In genomic region chr4:143230683-143231082, GRCh38 we compare ENCODE assay signal across 30 cellular contexts. TPM values are rescaled to one million over a fixed set of nuclear protein-coding genes. Genes with fewer than 3 reads are reported as not detected.
A peak's percentile ranks its signal among the peaks of the same experiment; 100 is the strongest.
DNase-seq lines count a peak whose midpoint lies in the region; ATAC-seq and TF ChIP-seq lines count a peak whose summit lies in the region.
"Had no signal": no experiment of that assay in that cellular context is flagged by ENCODE, and none has a peak within 500 bp of the region (broad histone marks: within the 10 kb centered on the region; RNA-seq: fewer than 3 reads in every experiment).

No MANE protein-coding gene starts in this region.

- DNase-seq in GM13976 (ENCODE audit: low spot score) (peak; percentile 9), NOMO-1 treated with dmso at 0.1 percent for 144 hours (lab: John Stamatoyannopoulos, UW; ENCODE audit: unreplicated experiment) (peak; percentile 9), sciatic nerve (ENCODE audit: low spot score) (no peak), vagina (ENCODE audit: extremely low spot score in 2 of 2) (no peak)
- DNase-seq in activated CD8-positive, alpha-beta T cell treated with anti-CD3 and anti-CD28 coated beads for 36 hours, result no peak
- no peak for DNase-seq in activated naive CD4-positive, alpha-beta T cell (lab: John Stamatoyannopoulos, UW)
- DNase-seq: ACHN; activated B cell treated with CpG ODN at 0.5 μM for 24 hours; activated CD4-positive, alpha-beta T cell treated with anti-CD3 and anti-CD28 coated beads, Interleukin-2, amount 50 U/mL, for 48 hours; activated naive CD4-positive, alpha-beta T cell treated with Interleukin-2 at 50 U/mL for 16 hours; activated T-cell treated with anti-CD3 and anti-CD28 coated beads, Interleukin-2, amount 50 U/mL, for 72 hours; body of pancreas; effector memory CD8-positive, alpha-beta T cell; glutamatergic neuron; islet precursor cell; left ventricle myocardium inferior; mesendoderm; NCI-H1930; NCI-H510A treated with DMSO at 0.1 percent for 48 hours; PC-9; right cardiac atrium; stimulated activated CD4-positive, alpha-beta T cell treated with anti-CD3 and anti-CD28 coated beads, Interleukin-1b, Interleukin-23, amount 100 ng/mL, for 48 hours; stimulated activated naive CD8-positive, alpha-beta T cell treated with anti-CD3 and anti-CD28 coated beads, Interleukin-15, amount 100 ng/mL, for 72 hours had no signal

- POLR2A ChIA-PET in activated CD8-positive, alpha-beta T cell treated with anti-CD3 and anti-CD28 coated beads for 36 hours (lab: Charles Lee), result no interaction called here

- in situ Hi-C loops in GM13976 (cut with MboI; ENCODE audit: low sequenced_read_pairs, unreplicated experiment), result no loop called here

- CTCF ChIA-PET in activated CD8-positive, alpha-beta T cell treated with anti-CD3 and anti-CD28 coated beads for 36 hours (lab: Charles Lee), result no interaction called here

- H3K27me3 Mint-ChIP-seq in activated CD8-positive, alpha-beta T cell treated with anti-CD3 and anti-CD28 coated beads for 36 hours, result no peaks in the 10 kb centered on the region
- H3K27me3 Mint-ChIP-seq: activated B cell treated with CpG ODN at 0.5 μM for 24 hours; central memory CD8-positive, alpha-beta T cell; stimulated activated naive CD8-positive, alpha-beta T cell treated with anti-CD3 and anti-CD28 coated beads, Interleukin-15, amount 100 ng/mL, for 72 hours had no signal

- ATAC-seq in HG02588 (IDR thresholded peaks at IDR 0.05; ENCODE audit: unreplicated experiment) (peak; percentile 67), sciatic nerve (peak; percentile 82)
- no peak for ATAC-seq in activated CD8-positive, alpha-beta T cell treated with anti-CD3 and anti-CD28 coated beads for 36 hours
- ATAC-seq: body of pancreas; effector memory CD8-positive, alpha-beta T cell; right cardiac atrium; Right ventricle myocardium inferior; SK-N-SH treated with all-trans-retinoic acid at 6 μM for 48 hours; stimulated activated naive CD8-positive, alpha-beta T cell treated with anti-CD3 and anti-CD28 coated beads, Interleukin-15, amount 100 ng/mL, for 72 hours had no signal

- H3K27ac Mint-ChIP-seq in activated CD8-positive, alpha-beta T cell treated with anti-CD3 and anti-CD28 coated beads for 36 hours, result no peak overlapping the region
- H3K27ac Mint-ChIP-seq: activated B cell treated with CpG ODN at 0.5 μM for 24 hours; activated T-cell treated with anti-CD3 and anti-CD28 coated beads, Interleukin-2, amount 50 U/mL, for 72 hours; effector memory CD8-positive, alpha-beta T cell; neural progenitor cell; T-helper 1 cell treated with Interleukin-12 subunit alpha and Interleukin-12 subunit beta and Interleukin-4 antibody, amounts not matched to agents 30 μg/mL and 1 μg/mL, for 36 hours had no signal

- no peaks in the 10 kb centered on the region for H3K9me3 Mint-ChIP-seq in activated CD8-positive, alpha-beta T cell treated with anti-CD3 and anti-CD28 coated beads for 36 hours
- H3K9me3 Mint-ChIP-seq: activated B cell treated with CpG ODN at 0.5 μM for 24 hours; activated T-cell treated with anti-CD3 and anti-CD28 coated beads, Interleukin-2, amount 50 U/mL, for 72 hours; central memory CD8-positive, alpha-beta T cell; effector memory CD8-positive, alpha-beta T cell; neural progenitor cell; stimulated activated naive CD8-positive, alpha-beta T cell treated with anti-CD3 and anti-CD28 coated beads, Interleukin-15, amount 100 ng/mL, for 72 hours; T-helper 1 cell treated with Interleukin-12 subunit alpha and Interleukin-12 subunit beta and Interleukin-4 antibody, amounts not matched to agents 30 μg/mL and 1 μg/mL, for 36 hours had no signal

- H3K4me3 Mint-ChIP-seq in activated CD8-positive, alpha-beta T cell treated with anti-CD3 and anti-CD28 coated beads for 36 hours, result no peak overlapping the region
- H3K4me3 Mint-ChIP-seq: activated B cell treated with CpG ODN at 0.5 μM for 24 hours; activated T-cell treated with anti-CD3 and anti-CD28 coated beads, Interleukin-2, amount 50 U/mL, for 72 hours; central memory CD8-positive, alpha-beta T cell; effector memory CD8-positive, alpha-beta T cell; neural progenitor cell; stimulated activated naive CD8-positive, alpha-beta T cell treated with anti-CD3 and anti-CD28 coated beads, Interleukin-15, amount 100 ng/mL, for 72 hours; T-helper 1 cell treated with Interleukin-12 subunit alpha and Interleukin-12 subunit beta and Interleukin-4 antibody, amounts not matched to agents 30 μg/mL and 1 μg/mL, for 36 hours had no signal

- H3K36me3 ChIP-seq in vagina, result no peaks in the 10 kb centered on the region
- H3K36me3 ChIP-seq: left ventricle myocardium inferior, neural progenitor cell had no signal

- no peak overlapping the region for H3K27ac ChIP-seq in vagina
- H3K27ac ChIP-seq: body of pancreas, left ventricle myocardium inferior, neural progenitor cell, parathyroid adenoma, PC-9 had no signal

- H3K4me1 ChIP-seq in vagina, result no peaks in the 10 kb centered on the region
- H3K4me1 ChIP-seq: body of pancreas, left ventricle myocardium inferior, parathyroid adenoma had no signal

- no peaks in the 10 kb centered on the region for H3K36me3 Mint-ChIP-seq in activated CD8-positive, alpha-beta T cell treated with anti-CD3 and anti-CD28 coated beads for 36 hours (ENCODE audit: low read depth)
- H3K36me3 Mint-ChIP-seq: neural progenitor cell had no signal

- no peaks in the 10 kb centered on the region for H3K27me3 ChIP-seq in vagina
- H3K27me3 ChIP-seq: body of pancreas, neural progenitor cell had no signal

- no peaks in the 10 kb centered on the region for H3K4me1 Mint-ChIP-seq in activated CD8-positive, alpha-beta T cell treated with anti-CD3 and anti-CD28 coated beads for 36 hours (ENCODE audit: low read depth)
- H3K4me1 Mint-ChIP-seq: activated B cell treated with CpG ODN at 0.5 μM for 24 hours; central memory CD8-positive, alpha-beta T cell; neural progenitor cell; stimulated activated naive CD8-positive, alpha-beta T cell treated with anti-CD3 and anti-CD28 coated beads, Interleukin-15, amount 100 ng/mL, for 72 hours had no signal

- TF ChIP-seq CTCF in GM13976 (IDR thresholded peaks at IDR 0.05; ENCODE audit: borderline replicate concordance, control extremely low read depth, extremely low read depth, insufficient read depth, missing control alignments), result no peak
- no peak for TF ChIP-seq CTCF in activated CD8-positive, alpha-beta T cell treated with anti-CD3 and anti-CD28 coated beads for 36 hours (IDR thresholded peaks at IDR 0.05)
- no peak for TF ChIP-seq CTCF in vagina (IDR thresholded peaks at IDR 0.05)

- intact Hi-C loops in sciatic nerve (cut with DNase I) (no loop called here), vagina (cut with DNase I) (no loop called here)
- intact Hi-C loops in activated CD8-positive, alpha-beta T cell treated with anti-CD3 and anti-CD28 coated beads for 36 hours (cut with micrococcal nuclease), result no loop called here

- H3K4me3 ChIP-seq in vagina, result no peak overlapping the region
- H3K4me3 ChIP-seq: body of pancreas, left ventricle myocardium inferior, neural progenitor cell, PC-9 had no signal

- no peaks in the 10 kb centered on the region for H3K9me3 ChIP-seq in vagina
- H3K9me3 ChIP-seq: body of pancreas, left ventricle myocardium inferior had no signal

- no peak for TF ChIP-seq POLR2A in vagina (IDR thresholded peaks at IDR 0.05)

RNA-seq across cellular contexts. Expression of gene USP38, which starts 46.0 kb away (rescaled TPM):
- total RNA-seq in sciatic nerve, result 16.2 TPM
- 10 to 100 TPM; 16.8 to 18.5 TPM for total RNA-seq in activated CD8-positive, alpha-beta T cell treated with anti-CD3 and anti-CD28 coated beads for 36 hours
- 14.7 TPM for total RNA-seq in vagina

Comparison
In these comparisons a context has a peak if more than half of its experiments do, and no peak if none do; other contexts are left out.
1. DNase-seq: peak in GM13976 (single experiment) and NOMO-1 treated with dmso at 0.1 percent for 144 hours (single experiment); none in sciatic nerve (single experiment), activated CD8-positive, alpha-beta T cell treated with anti-CD3 and anti-CD28 coated beads for 36 hours (single experiment), activated naive CD4-positive, alpha-beta T cell (0 of 4) and vagina (0 of 2).